Comparison of ENCODE assay signal across 1 cellular context in genomic region chr12:6767592-6768384, GRCh38.
TF ChIP-seq lines count a peak whose summit lies in the region.

No MANE protein-coding gene starts in this region.

TF ChIP-seq in HepG2, 621 proteins besides CTCF, POLR2A, EP300 and RAD21 (continued from another document):
- TF ChIP-seq ZNF18 (CRISPR knock-in tag; IDR thresholded peaks at IDR 0.05; ENCODE audit: insufficient replicate concordance) (peak; percentile 40), ZZZ3 (CRISPR knock-in tag; IDR thresholded peaks at IDR 0.05; ENCODE audit: borderline replicate concordance) (no peak), CEBPG (CRISPR knock-in tag; IDR thresholded peaks at IDR 0.05) (no peak), MAFF (IDR thresholded peaks at IDR 0.05; ENCODE audit: low read depth, low read length) (no peak), EEA1 (CRISPR knock-in tag; IDR thresholded peaks at IDR 0.05; ENCODE audit: borderline replicate concordance) (peak; percentile 65; the same call in 1 of the 2 replicates), SOX6 (IDR thresholded peaks at IDR 0.05) (no peak), SOX6 (CRISPR knock-in tag; IDR thresholded peaks at IDR 0.05) (peak; percentile 67), KLF9 (CRISPR knock-in tag; IDR thresholded peaks at IDR 0.05; ENCODE audit: low read depth) (no peak)
